ENCODE assay signal across 8 cellular contexts in the genomic region with DNA sequence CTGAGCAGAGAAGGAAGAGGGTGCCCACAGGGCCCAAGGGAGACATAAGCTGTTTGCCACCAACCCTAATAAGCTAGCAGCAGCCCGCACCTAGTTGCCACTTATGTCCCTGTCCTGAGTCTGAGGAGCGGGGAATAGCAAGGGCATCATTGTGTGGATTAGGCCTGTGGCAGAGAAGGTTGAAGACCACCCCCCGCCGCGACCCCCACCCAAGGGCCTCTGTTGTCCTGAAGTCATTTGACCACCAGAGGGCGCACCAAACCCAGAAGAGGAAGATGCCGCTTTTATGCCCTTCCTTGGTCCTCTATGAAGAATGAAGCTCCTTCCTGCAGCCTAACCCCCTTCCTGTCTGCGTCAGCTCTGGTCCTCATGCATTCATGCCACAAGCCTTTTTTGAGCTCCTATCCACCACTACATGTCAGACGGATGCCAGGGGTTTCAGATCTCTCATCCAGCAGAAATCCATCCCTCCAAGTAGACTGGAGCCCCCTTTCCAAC. TPM values are rescaled to one million over a fixed set of nuclear protein-coding genes. Genes with fewer than 3 reads are reported as not detected.
DNase-seq lines count a peak whose midpoint lies in the region; ATAC-seq and TF ChIP-seq lines count a peak whose summit lies in the region.

No MANE protein-coding gene starts in this region.

- POLR2A ChIA-PET in activated CD4-positive, alpha-beta T cell treated with anti-CD3 and anti-CD28 coated beads, Interleukin-2, amount 10 ng/mL, durations not matched to agents 7 days and 5 days (lab: Charles Lee), result interaction anchor here (0.5 to 0.6 kb wide), 3 partner anchors 62 to 223 kb away, joined by 3 read pairs; no protein-coding TSS in a partner anchor

- intact Hi-C loops in colonic mucosa (cut with DNase I) (loop anchor here (2.0 kb wide), 1 partner anchor 59 kb away; no protein-coding TSS in a partner anchor), lower lobe of right lung (cut with DNase I) (loop anchor here (5.0 kb wide), 1 partner anchor 62 kb away; no protein-coding TSS in a partner anchor)

- H3K9me3 ChIP-seq in HAP-1 (no peaks in the 10 kb centered on the region), colonic mucosa (no peaks in the 10 kb centered on the region), lower lobe of right lung (no peaks in the 10 kb centered on the region)

- H3K36me3 Mint-ChIP-seq in activated CD4-positive, alpha-beta T cell treated with anti-CD3 and anti-CD28 coated beads, Interleukin-2, amount 10 ng/mL, durations not matched to agents 7 days and 5 days (ENCODE audit: low read depth), result no peaks in the 10 kb centered on the region

- H3K27me3 ChIP-seq in HAP-1 (ENCODE audit: low read depth) (peaks cover 21% of the 10 kb centered on the region), colonic mucosa (peaks cover 22% of the 10 kb centered on the region), lower lobe of right lung (ENCODE audit: low read depth) (peaks cover 48% of the 10 kb centered on the region)

- CTCF ChIA-PET in activated CD4-positive, alpha-beta T cell treated with anti-CD3 and anti-CD28 coated beads, Interleukin-2, amount 10 ng/mL, durations not matched to agents 7 days and 5 days (lab: Charles Lee), result interaction anchor here (0.6 to 4.4 kb wide), 61 partner anchors 9 to 343 kb away, joined by 3 to 85 read pairs (median 5); a partner anchor contains a TSS

- no peak overlapping the region for H3K9ac ChIP-seq in colonic mucosa (ENCODE audit: low read depth in 2 of 2, low read length in 2 of 2)

- H3K36me3 ChIP-seq in HAP-1 (replicated peaks), result no peaks in the 10 kb centered on the region
- no peaks in the 10 kb centered on the region for H3K36me3 ChIP-seq in colonic mucosa
- H3K36me3 ChIP-seq in lower lobe of right lung, result no peaks in the 10 kb centered on the region

- ATAC-seq in lower lobe of right lung (peak; percentile 49 to 54), HG03432 (IDR thresholded peaks at IDR 0.05; ENCODE audit: unreplicated experiment) (no peak)

- no peaks in the 10 kb centered on the region for H3K9me3 Mint-ChIP-seq in activated CD4-positive, alpha-beta T cell treated with anti-CD3 and anti-CD28 coated beads, Interleukin-2, amount 10 ng/mL, durations not matched to agents 7 days and 5 days

- H3K4me1 Mint-ChIP-seq in activated CD4-positive, alpha-beta T cell treated with anti-CD3 and anti-CD28 coated beads, Interleukin-2, amount 10 ng/mL, durations not matched to agents 7 days and 5 days, result peaks cover 4% of the 10 kb centered on the region

- no peak for DNase-seq in AG09319 (ENCODE audit: extremely low read depth, low read depth)
- peak; percentile 72 to 81 for DNase-seq in HAP-1 (ENCODE audit: low spot score in 2 of 2)
- DNase-seq in NCI-H748 (lab: John Stamatoyannopoulos, UW; ENCODE audit: unreplicated experiment), result peak; percentile 79
- DNase-seq in activated CD4-positive, alpha-beta T cell treated with anti-CD3 and anti-CD28 coated beads, Interleukin-2, amount 10 ng/mL, durations not matched to agents 7 days and 5 days, result peak; percentile 84
- DNase-seq in colonic mucosa, result peak; percentile 66
- DNase-seq in lower lobe of right lung, result peak; percentile 61
- DNase-seq in stimulated activated CD8-positive, alpha-beta memory T cell treated with anti-CD3 and anti-CD28 coated beads, Interleukin-15, amount 100 ng/mL, for 1 hour (ENCODE audit: low read depth), result peak; percentile 71

- TF ChIP-seq CTCF in AG09319 (IDR thresholded peaks at IDR 0.05; ENCODE audit: low read depth, low read length) (peak; percentile 86), colonic mucosa (IDR thresholded peaks at IDR 0.05) (peak; percentile 86), lower lobe of right lung (IDR thresholded peaks at IDR 0.05) (peak; percentile 82)

- H3K27me3 Mint-ChIP-seq in activated CD4-positive, alpha-beta T cell treated with anti-CD3 and anti-CD28 coated beads, Interleukin-2, amount 10 ng/mL, durations not matched to agents 7 days and 5 days, result peaks cover 35% of the 10 kb centered on the region

- no peak overlapping the region for H3K27ac ChIP-seq in colonic mucosa
- H3K27ac ChIP-seq in lower lobe of right lung, result no peak overlapping the region

- H3K4me3 Mint-ChIP-seq in activated CD4-positive, alpha-beta T cell treated with anti-CD3 and anti-CD28 coated beads, Interleukin-2, amount 10 ng/mL, durations not matched to agents 7 days and 5 days, result no peak overlapping the region

- H3K4me3 ChIP-seq in HAP-1, result no peak overlapping the region
- no peak overlapping the region for H3K4me3 ChIP-seq in colonic mucosa
- no peak overlapping the region for H3K4me3 ChIP-seq in lower lobe of right lung

- no peaks in the 10 kb centered on the region for H3K4me1 ChIP-seq in HAP-1
- H3K4me1 ChIP-seq in colonic mucosa, result no peaks in the 10 kb centered on the region
- no peaks in the 10 kb centered on the region for H3K4me1 ChIP-seq in lower lobe of right lung

- no peak overlapping the region for H3K27ac Mint-ChIP-seq in activated CD4-positive, alpha-beta T cell treated with anti-CD3 and anti-CD28 coated beads, Interleukin-2, amount 10 ng/mL, durations not matched to agents 7 days and 5 days

- in situ Hi-C loops in HAP-1 (cut with MboI; ENCODE audit: low sequenced_read_pairs), result loop anchor here (5.0 kb wide), 1 partner anchor 57 kb away; no protein-coding TSS in a partner anchor

RNA-seq across cellular contexts. Expression of a gene that starts 16.6 kb away (rescaled TPM):
- not detected for total RNA-seq in activated CD4-positive, alpha-beta T cell treated with anti-CD3 and anti-CD28 coated beads, Interleukin-2, amount 10 ng/mL, durations not matched to agents 7 days and 5 days
- total RNA-seq in colonic mucosa, result under 1 TPM in 1 of 2 donors, not detected in 1; 0.12 TPM
- total RNA-seq in lower lobe of right lung, result not detected

RNA-seq across cellular contexts. Expression of a gene that starts 47.3 kb away (rescaled TPM):
- under 1 TPM; 0.50 to 0.89 TPM for total RNA-seq in activated CD4-positive, alpha-beta T cell treated with anti-CD3 and anti-CD28 coated beads, Interleukin-2, amount 10 ng/mL, durations not matched to agents 7 days and 5 days
- not detected for total RNA-seq in colonic mucosa
- not detected for total RNA-seq in lower lobe of right lung

RNA-seq across cellular contexts. Expression of a gene that starts 47.5 kb away (rescaled TPM):
- total RNA-seq in activated CD4-positive, alpha-beta T cell treated with anti-CD3 and anti-CD28 coated beads, Interleukin-2, amount 10 ng/mL, durations not matched to agents 7 days and 5 days, result 100 to 1,000 TPM; 186 to 228 TPM
- total RNA-seq in colonic mucosa, result 100 to 1,000 TPM; 125 to 294 TPM
- 117 TPM for total RNA-seq in lower lobe of right lung
